Comparison of ENCODE assay signal across 21 cellular contexts in the genomic region with DNA sequence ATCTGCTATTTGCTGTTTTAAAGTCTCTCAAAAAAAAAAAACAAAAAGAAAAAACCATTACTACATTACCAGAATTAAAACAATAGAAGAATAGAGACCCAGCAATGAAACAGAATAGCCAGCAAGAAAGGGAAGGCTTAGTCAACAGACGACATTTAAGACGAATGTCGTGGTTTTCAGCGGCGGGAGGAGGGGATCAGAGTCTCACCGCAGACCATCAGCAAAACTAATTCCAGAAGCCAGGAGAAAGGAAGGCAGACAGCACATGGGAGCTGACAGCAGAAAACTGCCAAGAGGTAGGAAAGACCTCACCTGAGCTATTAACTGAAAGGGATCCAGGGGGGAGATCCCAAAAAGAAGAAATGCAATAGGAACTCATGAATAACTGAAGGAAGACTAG.
"Had no signal": no experiment of that assay in that cellular context is flagged by ENCODE, and none has a peak within 500 bp of the region (broad histone marks: within the 10 kb centered on the region; RNA-seq: fewer than 3 reads in every experiment).

No MANE protein-coding gene starts in this region.

- DNase-seq: IMR-90, Karpas-422, KG1, MG63, NCI-H1092, NCI-H1105 treated with DMSO at 0.1 percent for 48 hours, NCI-H1417 treated with DMSO at 0.1 percent for 48 hours, NCI-H146, NCI-H1694 treated with DMSO at 0.1 percent for 48 hours, NCI-H1930, NCI-H2081, NCI-H2107, NCI-H2227 treated with DMSO at 0.1 percent for 48 hours, NCI-H524, NCI-H69, NCI-H774, Right ventricle myocardium superior, RPMI8226, SIG-M5, SK-N-SH had no signal

- ATAC-seq: HepG2 had no signal
